Comparison of ENCODE assay signal across 10 cellular contexts in genomic region chr3:40800343-40800742, GRCh38.
DNase-seq lines count a peak whose midpoint lies in the region; ATAC-seq and TF ChIP-seq lines count a peak whose summit lies in the region.
"Had no signal": no experiment of that assay in that cellular context is flagged by ENCODE, and none has a peak within 500 bp of the region (broad histone marks: within the 10 kb centered on the region; RNA-seq: fewer than 3 reads in every experiment).

No MANE protein-coding gene starts in this region.

- ATAC-seq in left cardiac atrium = peak; percentile 23 to 96
- no peak for ATAC-seq in HG03432 (IDR thresholded peaks at IDR 0.05; ENCODE audit: unreplicated experiment)
- no peak for ATAC-seq in GM21619 (IDR thresholded peaks at IDR 0.05; ENCODE audit: unreplicated experiment)
- ATAC-seq in GM18498 (IDR thresholded peaks at IDR 0.05; ENCODE audit: unreplicated experiment) = no peak

- intact Hi-C loops in left cardiac atrium (cut with DNase I) = no loop called here

- peak; percentile 56 for DNase-seq in HFF-Myc (ENCODE audit: extremely low read depth, low read depth)
- DNase-seq in T1000 (lab: John Stamatoyannopoulos, UW) = peak; percentile 57
- no peak for DNase-seq in left cardiac atrium
- DNase-seq in stromal cell of bone marrow (ENCODE audit: low read depth) = peak; percentile 83
- DNase-seq in NCI-H2227 treated with DMSO at 0.1 percent for 48 hours (lab: John Stamatoyannopoulos, UW) = no peak
- DNase-seq: activated B cell treated with CpG ODN at 0.5 μM for 24 hours; stimulated activated CD4-positive, alpha-beta T cell treated with anti-CD3 and anti-CD28 coated beads, Interleukin-12 subunit alpha, Interleukin-12 subunit beta, amount 100 ng/mL, for 4 hours had no signal

- no peak overlapping the region for H3K4me3 ChIP-seq in HFF-Myc (replicated peaks; ENCODE audit: low read depth, low read length)

- TF ChIP-seq CTCF in HFF-Myc (IDR thresholded peaks at IDR 0.05; ENCODE audit: low read depth, low read length, missing control alignments) = no peak

Comparison
In these comparisons a context has a peak if more than half of its experiments do, and no peak if none do; other contexts are left out.
1. DNase-seq: peak in HFF-Myc (single experiment), T1000 (single experiment) and stromal cell of bone marrow (single experiment); none in left cardiac atrium (single experiment) and NCI-H2227 treated with DMSO at 0.1 percent for 48 hours (single experiment).
2. ATAC-seq: peak in left cardiac atrium (2 of 2); none in HG03432 (single experiment), GM21619 (single experiment) and GM18498 (single experiment).